Comparison of ENCODE assay signal across 15 cellular contexts in the genomic region with DNA sequence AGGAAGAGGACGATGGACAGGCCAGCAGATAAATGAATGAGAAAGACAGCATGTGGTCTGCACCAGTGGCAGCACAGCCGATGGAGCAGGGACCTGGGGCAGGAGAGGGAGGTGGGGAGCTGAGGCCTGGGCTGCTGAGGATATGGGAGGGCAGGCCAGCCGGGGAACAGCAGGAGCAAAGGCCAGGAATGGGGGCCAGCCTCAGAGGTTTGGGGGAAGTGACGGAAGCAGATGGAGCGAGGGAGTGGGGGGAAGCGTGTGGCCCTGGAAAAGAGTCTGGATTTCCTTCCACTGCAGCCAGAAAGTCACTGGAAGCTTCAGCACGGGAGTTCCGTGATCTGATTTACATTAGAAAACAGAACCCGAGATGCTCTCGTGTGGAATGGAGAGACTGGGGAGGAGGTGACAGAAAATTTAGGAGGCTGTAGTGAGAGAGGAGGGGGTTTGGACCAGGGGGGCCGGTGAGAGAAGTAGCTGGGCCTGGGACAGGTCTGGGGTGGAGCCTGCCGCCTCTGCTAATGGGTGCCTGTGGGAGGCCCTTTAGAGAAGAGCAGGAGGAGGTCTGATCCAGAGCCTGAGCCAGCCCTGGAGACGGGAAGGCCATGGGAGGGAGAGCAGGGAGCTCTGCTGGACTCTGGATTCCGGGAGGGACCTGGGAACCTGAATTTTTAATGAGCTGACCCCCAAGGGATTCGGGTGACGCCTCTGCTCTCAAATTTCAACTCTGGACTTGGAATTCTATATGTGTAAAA.
DNase-seq lines count a peak whose midpoint lies in the region; ATAC-seq, FAIRE-seq and TF ChIP-seq lines count a peak whose summit lies in the region.
"Had no signal": no experiment of that assay in that cellular context is flagged by ENCODE, and none has a peak within 500 bp of the region (broad histone marks: within the 10 kb centered on the region; RNA-seq: fewer than 3 reads in every experiment).

No MANE protein-coding gene starts in this region.

- H3K27ac Mint-ChIP-seq in WTC11: peak overlapping the region; percentile 43; the same call in 1 of the 2 replicates
- H3K27ac Mint-ChIP-seq in activated naive CD8-positive, alpha-beta T cell treated with anti-CD3 and anti-CD28 coated beads for 36 hours: no peak overlapping the region
- H3K27ac Mint-ChIP-seq: CD4-positive, alpha-beta memory T cell; IgD-negative memory B cell had no signal

- H3K36me3 Mint-ChIP-seq in WTC11: peaks cover 9% of the 10 kb centered on the region
- H3K36me3 Mint-ChIP-seq in activated naive CD8-positive, alpha-beta T cell treated with anti-CD3 and anti-CD28 coated beads for 36 hours: peaks cover 4% of the 10 kb centered on the region
- H3K36me3 Mint-ChIP-seq: CD4-positive, alpha-beta memory T cell; IgD-negative memory B cell had no signal

- H3K4me3 Mint-ChIP-seq in WTC11: no peak overlapping the region
- H3K4me3 Mint-ChIP-seq in activated naive CD8-positive, alpha-beta T cell treated with anti-CD3 and anti-CD28 coated beads for 36 hours: no peak overlapping the region
- H3K4me3 Mint-ChIP-seq: CD4-positive, alpha-beta memory T cell had no signal

- peaks cover 10% of the 10 kb centered on the region for H3K9me3 Mint-ChIP-seq in WTC11
- peaks cover 9% of the 10 kb centered on the region for H3K9me3 Mint-ChIP-seq in activated naive CD8-positive, alpha-beta T cell treated with anti-CD3 and anti-CD28 coated beads for 36 hours

- TF ChIP-seq CTCF in WTC11 (IDR thresholded peaks at IDR 0.05): no peak

- peak; percentile 33 for DNase-seq in NCI-H69 (lab: John Stamatoyannopoulos, UW)
- no peak for DNase-seq in WTC11 (ENCODE audit: low spot score)
- DNase-seq in left kidney (ENCODE audit: low read depth, low spot score): peak; percentile 41
- no peak for DNase-seq in occipital lobe (lab: John Stamatoyannopoulos, UW)
- no peak for DNase-seq in activated naive CD8-positive, alpha-beta T cell treated with anti-CD3 and anti-CD28 coated beads for 36 hours
- DNase-seq in superior temporal gyrus (ENCODE audit: extremely low spot score): no peak
- DNase-seq in H54 (ENCODE audit: insufficient read length, low spot score): no peak
- DNase-seq: BE2C; CD4-positive, alpha-beta memory T cell; DMS79; GOT3 had no signal

- no peak for TF ChIP-seq POLR2A in H54 (IDR thresholded peaks at IDR 0.05; ENCODE audit: low read depth, low read length)

- POLR2A ChIA-PET in WTC11 (lab: Charles Lee): no interaction called here

- no peak for FAIRE-seq in H54 (lab: Jason Lieb, UNC)
- FAIRE-seq: A549, GM12878, GM18507 had no signal

- CTCF ChIA-PET in WTC11 (lab: Charles Lee): interaction anchor here (0.7 to 6.8 kb wide), 15 partner anchors 9 to 104 kb away, joined by 3 to 37 read pairs (median 4); no protein-coding TSS in a partner anchor

- ATAC-seq in WTC11: peak; percentile 59
- ATAC-seq: GM12878 had no signal

- H3K4me1 Mint-ChIP-seq in WTC11: peaks cover 20% of the 10 kb centered on the region
- H3K4me1 Mint-ChIP-seq in activated naive CD8-positive, alpha-beta T cell treated with anti-CD3 and anti-CD28 coated beads for 36 hours: no peaks in the 10 kb centered on the region
- H3K4me1 Mint-ChIP-seq: IgD-negative memory B cell had no signal

- H3K27me3 Mint-ChIP-seq in WTC11 (ENCODE audit: low read depth): peaks cover 8% of the 10 kb centered on the region
- peaks cover 63% of the 10 kb centered on the region for H3K27me3 Mint-ChIP-seq in activated naive CD8-positive, alpha-beta T cell treated with anti-CD3 and anti-CD28 coated beads for 36 hours

TF ChIP-seq in WTC11, 78 proteins besides CTCF, POLR2A, EP300 and RAD21:
- TF ChIP-seq, protein P1, sequence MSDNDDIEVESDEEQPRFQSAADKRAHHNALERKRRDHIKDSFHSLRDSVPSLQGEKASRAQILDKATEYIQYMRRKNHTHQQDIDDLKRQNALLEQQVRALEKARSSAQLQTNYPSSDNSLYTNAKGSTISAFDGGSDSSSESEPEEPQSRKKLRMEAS (CRISPR knock-in tag; IDR thresholded peaks at IDR 0.05): 0 out of 2 replicates have a peak, but pooled peaks have one; percentile 39
- TF ChIP-seq OVOL2 (CRISPR knock-in tag; IDR thresholded peaks at IDR 0.05; ENCODE audit: borderline replicate concordance): no peak
- TF ChIP-seq ZNF423 (CRISPR knock-in tag; IDR thresholded peaks at IDR 0.05): peak; percentile 56

Comparison
In these comparisons a context has a peak if more than half of its experiments do, and no peak if none do; other contexts are left out.
1. DNase-seq: peak in NCI-H69 (single experiment) and left kidney (single experiment); none in WTC11 (single experiment), occipital lobe (single experiment), activated naive CD8-positive, alpha-beta T cell treated with anti-CD3 and anti-CD28 coated beads for 36 hours (single experiment), superior temporal gyrus (single experiment) and H54 (single experiment).